In genomic region chr21:36966066-36966845, GRCh38 we compare ENCODE assay signal across 8 cellular contexts. TPM values are rescaled to one million over a fixed set of nuclear protein-coding genes. Genes with fewer than 3 reads are reported as not detected.
A peak's percentile ranks its signal among the peaks of the same experiment; 100 is the strongest.
DNase-seq lines count a peak whose midpoint lies in the region; ATAC-seq and TF ChIP-seq lines count a peak whose summit lies in the region.

HLCS (minus strand) TSS chr21:36966669; CDS start chr21:36966638, 31 bp downstream.

- 1 to 2% methylated on average over 18 to 86 of the region's 105 CpGs for WGBS in endodermal cell (ENCODE audit: insufficient coverage in 1 of 2, insufficient read length in 1 of 2), 2 experiments

- DNase-seq in CD14-positive monocyte (ENCODE audit: low spot score), result no peak
- DNase-seq in GM19240 (ENCODE audit: insufficient read length, low spot score), result peak; percentile 52
- DNase-seq in NCI-H82 (lab: John Stamatoyannopoulos, UW), result peak; percentile 82
- peak in 2 of 3 experiments; percentile 50 to 72 for DNase-seq in activated CD8-positive, alpha-beta memory T cell treated with anti-CD3 and anti-CD28 coated beads for 48 hours (ENCODE audit: low read depth in 2 of 3, low spot score in 2 of 3)
- DNase-seq in endodermal cell, result peak; percentile 89
- peak; percentile 42 for DNase-seq in stimulated activated CD8-positive, alpha-beta memory T cell treated with anti-CD3 and anti-CD28 coated beads, Interleukin-7, amount 100 ng/mL, for 24 hours (ENCODE audit: low read depth)

- H3K36me3 ChIP-seq in endodermal cell (ENCODE audit: control insufficient read depth, insufficient read depth, low read length) (no peaks in the 10 kb centered on the region), mucosa of rectum (ENCODE audit: control insufficient read depth in 2 of 2, insufficient read depth in 2 of 2, low read length in 2 of 2) (no peaks in the 10 kb centered on the region)

- H3K27ac ChIP-seq in endodermal cell (ENCODE audit: low read depth, low read length) (no peak within 1 kb of the TSS), mucosa of rectum (ENCODE audit: low read depth in 2 of 2, low read length in 2 of 2) (peak within 1 kb of the TSS; percentile 52 to 78)

- H3K9me3 ChIP-seq in endodermal cell (ENCODE audit: control insufficient read depth, low read length), result no peaks in the 10 kb centered on the region
- no peaks in the 10 kb centered on the region for H3K9me3 ChIP-seq in mucosa of rectum (ENCODE audit: control insufficient read depth in 2 of 2, low read length in 2 of 2)

- H3K9me3 Mint-ChIP-seq in CD14-positive monocyte, result peaks cover 0 to 8% (median 0%) of the 10 kb centered on the region in 7 donors
- no peaks in the 10 kb centered on the region for H3K9me3 Mint-ChIP-seq in endodermal cell

- H3K27ac Mint-ChIP-seq in CD14-positive monocyte, result peak within 1 kb of the TSS in 4 of 7 donors; percentile 16 to 57 (median 39)
- H3K27ac Mint-ChIP-seq in endodermal cell, result peak within 1 kb of the TSS; percentile 74

- peak; percentile 77 for ATAC-seq in HG03460 (IDR thresholded peaks at IDR 0.05; ENCODE audit: unreplicated experiment)

- peak within 1 kb of the TSS; percentile 78 for H3K4me3 ChIP-seq in endodermal cell (ENCODE audit: low read length)
- H3K4me3 ChIP-seq in mucosa of rectum (ENCODE audit: low read length in 2 of 2), result peak within 1 kb of the TSS; percentile 74 to 76

- H3K4me3 Mint-ChIP-seq in CD14-positive monocyte, result peak within 1 kb of the TSS; percentile 75 to 86
- peak within 1 kb of the TSS; percentile 67 for H3K4me3 Mint-ChIP-seq in endodermal cell

- TF ChIP-seq CTCF in CD14-positive monocyte (IDR thresholded peaks at IDR 0.05) (peak; percentile 33), endodermal cell (conservative IDR thresholded peaks at IDR 0.05) (peak; percentile 57)

- no peaks in the 10 kb centered on the region for H3K4me1 ChIP-seq in endodermal cell (ENCODE audit: control insufficient read depth, insufficient read depth, low read length)
- H3K4me1 ChIP-seq in mucosa of rectum (ENCODE audit: control insufficient read depth in 2 of 2, insufficient read depth in 2 of 2, low read length in 2 of 2), result peaks cover 0 to 6% of the 10 kb centered on the region in 2 donors

- H3K9ac ChIP-seq in endodermal cell (ENCODE audit: extremely low read depth, low read length, poor library complexity, severe bottlenecking), result peak within 1 kb of the TSS; percentile 49
- peak within 1 kb of the TSS; percentile 80 to 82 for H3K9ac ChIP-seq in mucosa of rectum (ENCODE audit: low read depth in 1 of 2, low read length in 2 of 2)

- intact Hi-C loops in CD14-positive monocyte (cut with micrococcal nuclease), result no loop called here

- H3K27me3 ChIP-seq in endodermal cell (ENCODE audit: control insufficient read depth, insufficient read depth, low read length, poor library complexity, severe bottlenecking) (no peaks in the 10 kb centered on the region), mucosa of rectum (ENCODE audit: control insufficient read depth in 2 of 2, insufficient read depth in 2 of 2, low read length in 2 of 2) (no peaks in the 10 kb centered on the region)

- H3K4me1 Mint-ChIP-seq in CD14-positive monocyte (peaks cover 22% of the 10 kb centered on the region), endodermal cell (peaks cover 16% of the 10 kb centered on the region)

- H3K27me3 Mint-ChIP-seq in CD14-positive monocyte (ENCODE audit: low read depth in 3 of 3), result peaks cover 8 to 19% (median 12%) of the 10 kb centered on the region in 3 donors
- no peaks in the 10 kb centered on the region for H3K27me3 Mint-ChIP-seq in endodermal cell (ENCODE audit: insufficient read depth)

- H3K36me3 Mint-ChIP-seq in CD14-positive monocyte (peaks cover 0 to 1% of the 10 kb centered on the region in 2 donors), endodermal cell (ENCODE audit: low read depth) (peaks cover 7% of the 10 kb centered on the region)

RNA-seq across cellular contexts. Expression of gene HLCS, which starts in this region (rescaled TPM):
- polyA plus RNA-seq in CD14-positive monocyte, result 1 to 10 TPM; 2.2 to 3.1 TPM
- total RNA-seq in endodermal cell, result 10 to 100 TPM; 25.0 to 30.1 TPM
- polyA plus RNA-seq in endodermal cell (2013, experiment 1 of 2), result 13.9 TPM
- polyA plus RNA-seq in endodermal cell (2013, experiment 2 of 2), result 12.3 TPM
